Comparison of ENCODE assay signal across 2 cellular contexts in the genomic region with DNA sequence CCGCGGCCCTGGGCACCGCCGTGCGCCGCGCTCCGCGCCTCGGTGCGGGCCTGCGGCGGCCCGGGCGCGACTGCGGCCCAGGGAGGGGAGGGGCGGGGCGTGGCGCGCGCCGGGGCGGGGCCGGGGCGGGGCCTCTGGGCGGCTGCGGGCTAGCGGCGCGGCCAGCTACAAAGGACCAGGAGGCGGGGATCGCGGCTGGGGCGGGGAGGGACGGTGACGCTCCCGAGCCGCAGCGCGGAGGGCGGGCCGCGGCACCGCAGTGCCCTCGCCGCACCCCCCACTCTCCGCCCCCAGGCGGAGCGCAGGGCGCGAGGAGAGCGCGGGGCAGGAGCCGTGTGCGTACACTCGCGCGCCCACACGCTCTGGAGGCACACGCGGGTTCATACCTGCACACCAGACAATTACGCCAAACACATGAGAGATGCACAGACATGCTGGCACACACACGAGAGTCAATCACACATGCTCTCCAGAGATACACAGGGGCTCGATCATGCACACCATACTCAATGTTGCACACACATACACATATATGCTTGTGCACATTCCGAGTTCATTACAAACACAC.
TF ChIP-seq lines count a peak whose summit lies in the region.

A gene (minus strand): TSS at position 74 of the 568 bp plus-strand sequence. CDS start 117 bp downstream, outside the sequence.

TF ChIP-seq in H1, 55 proteins besides CTCF, POLR2A, EP300 and RAD21:
- peak; percentile 48; the same call in 1 of the 2 replicates for TF ChIP-seq CREB1 (IDR thresholded peaks at IDR 0.05)
- TF ChIP-seq ASH2L (IDR thresholded peaks at IDR 0.05; ENCODE audit: low read length), result peak; percentile 21
- TF ChIP-seq HDAC6 (IDR thresholded peaks at IDR 0.05; ENCODE audit: low read depth, low read length), result no peak
- no peak for TF ChIP-seq TCF12 (IDR thresholded peaks at IDR 0.05; ENCODE audit: low read depth, low read length)
- no peak for TF ChIP-seq YY1 (IDR thresholded peaks at IDR 0.05; ENCODE audit: low read depth, low read length)
- no peak for TF ChIP-seq JUN (IDR thresholded peaks at IDR 0.05; ENCODE audit: low read depth, low read length)
- TF ChIP-seq, protein P1, sequence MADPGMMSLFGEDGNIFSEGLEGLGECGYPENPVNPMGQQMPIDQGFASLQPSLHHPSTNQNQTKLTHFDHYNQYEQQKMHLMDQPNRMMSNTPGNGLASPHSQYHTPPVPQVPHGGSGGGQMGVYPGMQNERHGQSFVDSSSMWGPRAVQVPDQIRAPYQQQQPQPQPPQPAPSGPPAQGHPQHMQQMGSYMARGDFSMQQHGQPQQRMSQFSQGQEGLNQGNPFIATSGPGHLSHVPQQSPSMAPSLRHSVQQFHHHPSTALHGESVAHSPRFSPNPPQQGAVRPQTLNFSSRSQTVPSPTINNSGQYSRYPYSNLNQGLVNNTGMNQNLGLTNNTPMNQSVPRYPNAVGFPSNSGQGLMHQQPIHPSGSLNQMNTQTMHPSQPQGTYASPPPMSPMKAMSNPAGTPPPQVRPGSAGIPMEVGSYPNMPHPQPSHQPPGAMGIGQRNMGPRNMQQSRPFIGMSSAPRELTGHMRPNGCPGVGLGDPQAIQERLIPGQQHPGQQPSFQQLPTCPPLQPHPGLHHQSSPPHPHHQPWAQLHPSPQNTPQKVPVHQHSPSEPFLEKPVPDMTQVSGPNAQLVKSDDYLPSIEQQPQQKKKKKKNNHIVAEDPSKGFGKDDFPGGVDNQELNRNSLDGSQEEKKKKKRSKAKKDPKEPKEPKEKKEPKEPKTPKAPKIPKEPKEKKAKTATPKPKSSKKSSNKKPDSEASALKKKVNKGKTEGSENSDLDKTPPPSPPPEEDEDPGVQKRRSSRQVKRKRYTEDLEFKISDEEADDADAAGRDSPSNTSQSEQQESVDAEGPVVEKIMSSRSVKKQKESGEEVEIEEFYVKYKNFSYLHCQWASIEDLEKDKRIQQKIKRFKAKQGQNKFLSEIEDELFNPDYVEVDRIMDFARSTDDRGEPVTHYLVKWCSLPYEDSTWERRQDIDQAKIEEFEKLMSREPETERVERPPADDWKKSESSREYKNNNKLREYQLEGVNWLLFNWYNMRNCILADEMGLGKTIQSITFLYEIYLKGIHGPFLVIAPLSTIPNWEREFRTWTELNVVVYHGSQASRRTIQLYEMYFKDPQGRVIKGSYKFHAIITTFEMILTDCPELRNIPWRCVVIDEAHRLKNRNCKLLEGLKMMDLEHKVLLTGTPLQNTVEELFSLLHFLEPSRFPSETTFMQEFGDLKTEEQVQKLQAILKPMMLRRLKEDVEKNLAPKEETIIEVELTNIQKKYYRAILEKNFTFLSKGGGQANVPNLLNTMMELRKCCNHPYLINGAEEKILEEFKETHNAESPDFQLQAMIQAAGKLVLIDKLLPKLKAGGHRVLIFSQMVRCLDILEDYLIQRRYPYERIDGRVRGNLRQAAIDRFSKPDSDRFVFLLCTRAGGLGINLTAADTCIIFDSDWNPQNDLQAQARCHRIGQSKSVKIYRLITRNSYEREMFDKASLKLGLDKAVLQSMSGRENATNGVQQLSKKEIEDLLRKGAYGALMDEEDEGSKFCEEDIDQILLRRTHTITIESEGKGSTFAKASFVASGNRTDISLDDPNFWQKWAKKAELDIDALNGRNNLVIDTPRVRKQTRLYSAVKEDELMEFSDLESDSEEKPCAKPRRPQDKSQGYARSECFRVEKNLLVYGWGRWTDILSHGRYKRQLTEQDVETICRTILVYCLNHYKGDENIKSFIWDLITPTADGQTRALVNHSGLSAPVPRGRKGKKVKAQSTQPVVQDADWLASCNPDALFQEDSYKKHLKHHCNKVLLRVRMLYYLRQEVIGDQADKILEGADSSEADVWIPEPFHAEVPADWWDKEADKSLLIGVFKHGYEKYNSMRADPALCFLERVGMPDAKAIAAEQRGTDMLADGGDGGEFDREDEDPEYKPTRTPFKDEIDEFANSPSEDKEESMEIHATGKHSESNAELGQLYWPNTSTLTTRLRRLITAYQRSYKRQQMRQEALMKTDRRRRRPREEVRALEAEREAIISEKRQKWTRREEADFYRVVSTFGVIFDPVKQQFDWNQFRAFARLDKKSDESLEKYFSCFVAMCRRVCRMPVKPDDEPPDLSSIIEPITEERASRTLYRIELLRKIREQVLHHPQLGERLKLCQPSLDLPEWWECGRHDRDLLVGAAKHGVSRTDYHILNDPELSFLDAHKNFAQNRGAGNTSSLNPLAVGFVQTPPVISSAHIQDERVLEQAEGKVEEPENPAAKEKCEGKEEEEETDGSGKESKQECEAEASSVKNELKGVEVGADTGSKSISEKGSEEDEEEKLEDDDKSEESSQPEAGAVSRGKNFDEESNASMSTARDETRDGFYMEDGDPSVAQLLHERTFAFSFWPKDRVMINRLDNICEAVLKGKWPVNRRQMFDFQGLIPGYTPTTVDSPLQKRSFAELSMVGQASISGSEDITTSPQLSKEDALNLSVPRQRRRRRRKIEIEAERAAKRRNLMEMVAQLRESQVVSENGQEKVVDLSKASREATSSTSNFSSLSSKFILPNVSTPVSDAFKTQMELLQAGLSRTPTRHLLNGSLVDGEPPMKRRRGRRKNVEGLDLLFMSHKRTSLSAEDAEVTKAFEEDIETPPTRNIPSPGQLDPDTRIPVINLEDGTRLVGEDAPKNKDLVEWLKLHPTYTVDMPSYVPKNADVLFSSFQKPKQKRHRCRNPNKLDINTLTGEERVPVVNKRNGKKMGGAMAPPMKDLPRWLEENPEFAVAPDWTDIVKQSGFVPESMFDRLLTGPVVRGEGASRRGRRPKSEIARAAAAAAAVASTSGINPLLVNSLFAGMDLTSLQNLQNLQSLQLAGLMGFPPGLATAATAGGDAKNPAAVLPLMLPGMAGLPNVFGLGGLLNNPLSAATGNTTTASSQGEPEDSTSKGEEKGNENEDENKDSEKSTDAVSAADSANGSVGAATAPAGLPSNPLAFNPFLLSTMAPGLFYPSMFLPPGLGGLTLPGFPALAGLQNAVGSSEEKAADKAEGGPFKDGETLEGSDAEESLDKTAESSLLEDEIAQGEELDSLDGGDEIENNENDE (IDR thresholded peaks at IDR 0.05; ENCODE audit: insufficient replicate concordance, low read length), result no peak
- TF ChIP-seq, protein P2, sequence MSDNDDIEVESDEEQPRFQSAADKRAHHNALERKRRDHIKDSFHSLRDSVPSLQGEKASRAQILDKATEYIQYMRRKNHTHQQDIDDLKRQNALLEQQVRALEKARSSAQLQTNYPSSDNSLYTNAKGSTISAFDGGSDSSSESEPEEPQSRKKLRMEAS (IDR thresholded peaks at IDR 0.05), result peak; percentile 18; the same call in 1 of the 2 replicates
- TF ChIP-seq, protein P3, sequence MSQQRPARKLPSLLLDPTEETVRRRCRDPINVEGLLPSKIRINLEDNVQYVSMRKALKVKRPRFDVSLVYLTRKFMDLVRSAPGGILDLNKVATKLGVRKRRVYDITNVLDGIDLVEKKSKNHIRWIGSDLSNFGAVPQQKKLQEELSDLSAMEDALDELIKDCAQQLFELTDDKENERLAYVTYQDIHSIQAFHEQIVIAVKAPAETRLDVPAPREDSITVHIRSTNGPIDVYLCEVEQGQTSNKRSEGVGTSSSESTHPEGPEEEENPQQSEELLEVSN (IDR thresholded peaks at IDR 0.05), result no peak
- no peak for TF ChIP-seq TEAD4 (IDR thresholded peaks at IDR 0.05; ENCODE audit: low read depth, low read length)
- TF ChIP-seq BCL11A (IDR thresholded peaks at IDR 0.05; ENCODE audit: low read depth in 2 of 2, low read length in 2 of 2), result no peak
- TF ChIP-seq SUZ12 (IDR thresholded peaks at IDR 0.05; ENCODE audit: low read length), result no peak
- TF ChIP-seq JUND (IDR thresholded peaks at IDR 0.05; ENCODE audit: low read length), result no peak
- TF ChIP-seq TAF7 (optimal IDR thresholded peaks at IDR 0.05; ENCODE audit: borderline replicate concordance, low read depth, low read length), result no peak
- peak; percentile 21 for TF ChIP-seq KDM4A (IDR thresholded peaks at IDR 0.05; ENCODE audit: low read depth, low read length, severe bottlenecking)

TF ChIP-seq in neural cell, 6 proteins besides CTCF, POLR2A, EP300 and RAD21:
- TF ChIP-seq MXI1 (conservative IDR thresholded peaks at IDR 0.05; ENCODE audit: poor library complexity, severe bottlenecking), result peak; percentile 77
- no peak for TF ChIP-seq TAF1 (IDR thresholded peaks at IDR 0.05; ENCODE audit: low read depth)
- peak; percentile 34 for TF ChIP-seq SMC3 (conservative IDR thresholded peaks at IDR 0.05; ENCODE audit: poor library complexity)
- no peak for TF ChIP-seq EZH2 (IDR thresholded peaks at IDR 0.05; ENCODE audit: borderline replicate concordance, insufficient read depth, low read length, poor library complexity, severe bottlenecking)
- TF ChIP-seq POLR2AphosphoS5 (IDR thresholded peaks at IDR 0.05), result peak; percentile 73
- TF ChIP-seq, protein P4, sequence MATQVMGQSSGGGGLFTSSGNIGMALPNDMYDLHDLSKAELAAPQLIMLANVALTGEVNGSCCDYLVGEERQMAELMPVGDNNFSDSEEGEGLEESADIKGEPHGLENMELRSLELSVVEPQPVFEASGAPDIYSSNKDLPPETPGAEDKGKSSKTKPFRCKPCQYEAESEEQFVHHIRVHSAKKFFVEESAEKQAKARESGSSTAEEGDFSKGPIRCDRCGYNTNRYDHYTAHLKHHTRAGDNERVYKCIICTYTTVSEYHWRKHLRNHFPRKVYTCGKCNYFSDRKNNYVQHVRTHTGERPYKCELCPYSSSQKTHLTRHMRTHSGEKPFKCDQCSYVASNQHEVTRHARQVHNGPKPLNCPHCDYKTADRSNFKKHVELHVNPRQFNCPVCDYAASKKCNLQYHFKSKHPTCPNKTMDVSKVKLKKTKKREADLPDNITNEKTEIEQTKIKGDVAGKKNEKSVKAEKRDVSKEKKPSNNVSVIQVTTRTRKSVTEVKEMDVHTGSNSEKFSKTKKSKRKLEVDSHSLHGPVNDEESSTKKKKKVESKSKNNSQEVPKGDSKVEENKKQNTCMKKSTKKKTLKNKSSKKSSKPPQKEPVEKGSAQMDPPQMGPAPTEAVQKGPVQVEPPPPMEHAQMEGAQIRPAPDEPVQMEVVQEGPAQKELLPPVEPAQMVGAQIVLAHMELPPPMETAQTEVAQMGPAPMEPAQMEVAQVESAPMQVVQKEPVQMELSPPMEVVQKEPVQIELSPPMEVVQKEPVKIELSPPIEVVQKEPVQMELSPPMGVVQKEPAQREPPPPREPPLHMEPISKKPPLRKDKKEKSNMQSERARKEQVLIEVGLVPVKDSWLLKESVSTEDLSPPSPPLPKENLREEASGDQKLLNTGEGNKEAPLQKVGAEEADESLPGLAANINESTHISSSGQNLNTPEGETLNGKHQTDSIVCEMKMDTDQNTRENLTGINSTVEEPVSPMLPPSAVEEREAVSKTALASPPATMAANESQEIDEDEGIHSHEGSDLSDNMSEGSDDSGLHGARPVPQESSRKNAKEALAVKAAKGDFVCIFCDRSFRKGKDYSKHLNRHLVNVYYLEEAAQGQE (IDR thresholded peaks at IDR 0.05; ENCODE audit: borderline replicate concordance), result peak; percentile 50
